16 cellular contexts compared by ENCODE assay signal in genomic region chr3:15273214-15273613, GRCh38. TPM values are rescaled to one million over a fixed set of nuclear protein-coding genes. Genes with fewer than 3 reads are reported as not detected.
DNase-seq lines count a peak whose midpoint lies in the region; ATAC-seq, FAIRE-seq and TF ChIP-seq lines count a peak whose summit lies in the region.
"Had no signal": no experiment of that assay in that cellular context is flagged by ENCODE, and none has a peak within 500 bp of the region (broad histone marks: within the 10 kb centered on the region; RNA-seq: fewer than 3 reads in every experiment).

No MANE protein-coding gene starts in this region.

- no peaks in the 10 kb centered on the region for H3K9me3 Mint-ChIP-seq in activated CD4-positive, alpha-beta T cell treated with anti-CD3 and anti-CD28 coated beads, Interleukin-2, amount 10 ng/mL, durations not matched to agents 7 days and 5 days
- peaks cover 0 to 2% of the 10 kb centered on the region in 2 donors for H3K9me3 Mint-ChIP-seq in stimulated activated naive B cell treated with anti-CD40 and anti-IgM and Interleukin-4, amounts not matched to agents 10 μg/mL and 1 μg/mL and 100 μg/mL, for 72 hours
- no peaks in the 10 kb centered on the region for H3K9me3 Mint-ChIP-seq in WTC11

- no peaks in the 10 kb centered on the region for H3K9me3 ChIP-seq in PC-9 (ENCODE audit: insufficient read depth, low read depth)
- H3K9me3 ChIP-seq: left lung had no signal

- FAIRE-seq in RCC 7860 (lab: Jason Lieb, UNC), result no peak
- FAIRE-seq: bronchial epithelial cell, H1 had no signal

- no peak for DNase-seq in activated CD4-positive, alpha-beta T cell treated with anti-CD3 and anti-CD28 coated beads, Interleukin-2, amount 10 ng/mL, durations not matched to agents 7 days and 5 days
- DNase-seq in activated CD4-positive, alpha-beta T cell treated with anti-CD3 and anti-CD28 coated beads, Interleukin-2, amount 50 U/mL, for 48 hours, result no peak
- no peak for DNase-seq in PC-9
- DNase-seq in coronary artery (ENCODE audit: low spot score), result no peak
- no peak for DNase-seq in stimulated activated naive B cell treated with anti-CD40 and anti-IgM and Interleukin-4, amounts not matched to agents 10 μg/mL and 1 μg/mL and 100 μg/mL, for 72 hours
- DNase-seq in WTC11 (ENCODE audit: low spot score), result no peak
- DNase-seq in RCC 7860 (ENCODE audit: low spot score), result no peak
- DNase-seq: DMS79 treated with DMSO at 0.1 percent for 48 hours, left lung, NCI-H1105, NCI-H2227 treated with DMSO at 0.1 percent for 48 hours, PC-3, T1000 had no signal

- TF ChIP-seq CTCF in PC-9 (conservative IDR thresholded peaks at IDR 0.05) (no peak), coronary artery (IDR thresholded peaks at IDR 0.05) (no peak), WTC11 (IDR thresholded peaks at IDR 0.05) (no peak)

- peaks cover 9% of the 10 kb centered on the region for H3F3A ChIP-seq in PC-9 (ENCODE audit: insufficient read depth, low read depth)

- H3K4me2 ChIP-seq in PC-9, result no peak overlapping the region

- no peaks in the 10 kb centered on the region for H3K36me3 ChIP-seq in PC-9 (ENCODE audit: low read depth)

- ATAC-seq in stimulated activated naive B cell treated with anti-CD40 and anti-IgM and Interleukin-4, amounts not matched to agents 10 μg/mL and 1 μg/mL and 100 μg/mL, for 72 hours (replicated peaks), result no peak
- no peak for ATAC-seq in WTC11
- ATAC-seq in GM21447 (IDR thresholded peaks at IDR 0.05; ENCODE audit: unreplicated experiment), result no peak
- ATAC-seq: left lung, PC-3 had no signal

- CTCF ChIA-PET in activated CD4-positive, alpha-beta T cell treated with anti-CD3 and anti-CD28 coated beads, Interleukin-2, amount 10 ng/mL, durations not matched to agents 7 days and 5 days (lab: Charles Lee), result interaction anchor here (1.1 to 1.3 kb wide), 3 partner anchors 18 to 132 kb away, joined by 3 read pairs; no protein-coding TSS in a partner anchor
- CTCF ChIA-PET in PC-9 (lab: Charles Lee), result no interaction called here
- CTCF ChIA-PET in WTC11 (lab: Charles Lee), result interaction anchor here (0.8 to 1.0 kb wide), 2 partner anchors 132 to 155 kb away, joined by 3 read pairs; no protein-coding TSS in a partner anchor

- intact Hi-C loops in PC-9 (cut with micrococcal nuclease; ENCODE audit: unreplicated experiment), result no loop called here

- H3K4me1 ChIP-seq in PC-9 (replicated peaks; ENCODE audit: insufficient read depth), result peaks cover 24% of the 10 kb centered on the region

- POLR2A ChIA-PET in activated CD4-positive, alpha-beta T cell treated with anti-CD3 and anti-CD28 coated beads, Interleukin-2, amount 10 ng/mL, durations not matched to agents 7 days and 5 days (lab: Charles Lee), result no interaction called here
- POLR2A ChIA-PET in PC-9 (lab: Charles Lee; ENCODE audit: unreplicated experiment) (no interaction called here), WTC11 (lab: Charles Lee) (interaction anchor here (0.6 kb wide), 1 partner anchor 97 kb away, joined by 3 read pairs; no protein-coding TSS in a partner anchor)

- no peaks in the 10 kb centered on the region for H3K27me3 Mint-ChIP-seq in activated CD4-positive, alpha-beta T cell treated with anti-CD3 and anti-CD28 coated beads, Interleukin-2, amount 10 ng/mL, durations not matched to agents 7 days and 5 days
- H3K27me3 Mint-ChIP-seq in stimulated activated naive B cell treated with anti-CD40 and anti-IgM and Interleukin-4, amounts not matched to agents 10 μg/mL and 1 μg/mL and 100 μg/mL, for 72 hours, result no peaks in the 10 kb centered on the region
- H3K27me3 Mint-ChIP-seq in WTC11 (ENCODE audit: low read depth), result no peaks in the 10 kb centered on the region; the same call in 1 of the 2 replicates

- H2AFZ ChIP-seq in PC-9, result no peak overlapping the region

- peak overlapping the region; percentile 75 for H3K27ac Mint-ChIP-seq in activated CD4-positive, alpha-beta T cell treated with anti-CD3 and anti-CD28 coated beads, Interleukin-2, amount 10 ng/mL, durations not matched to agents 7 days and 5 days
- H3K27ac Mint-ChIP-seq in stimulated activated naive B cell treated with anti-CD40 and anti-IgM and Interleukin-4, amounts not matched to agents 10 μg/mL and 1 μg/mL and 100 μg/mL, for 72 hours, result peak overlapping the region; percentile 93
- H3K27ac Mint-ChIP-seq in WTC11, result no peak overlapping the region

- H3K27me3 ChIP-seq in PC-9 (ENCODE audit: insufficient read depth, low read depth), result no peaks in the 10 kb centered on the region
- H3K27me3 ChIP-seq: left lung had no signal

- peak overlapping the region; percentile 1 for H3K4me3 Mint-ChIP-seq in activated CD4-positive, alpha-beta T cell treated with anti-CD3 and anti-CD28 coated beads, Interleukin-2, amount 10 ng/mL, durations not matched to agents 7 days and 5 days
- no peak overlapping the region for H3K4me3 Mint-ChIP-seq in stimulated activated naive B cell treated with anti-CD40 and anti-IgM and Interleukin-4, amounts not matched to agents 10 μg/mL and 1 μg/mL and 100 μg/mL, for 72 hours
- H3K4me3 Mint-ChIP-seq in WTC11, result no peak overlapping the region

- BruUV-seq in PC-9 (replicated peaks; lab: Mats Ljungman, UMichigan), result no TSS peak

- no peaks in the 10 kb centered on the region for H3K9me2 ChIP-seq in PC-9 (ENCODE audit: insufficient read depth)

- peaks cover 48% of the 10 kb centered on the region for H3K36me3 Mint-ChIP-seq in activated CD4-positive, alpha-beta T cell treated with anti-CD3 and anti-CD28 coated beads, Interleukin-2, amount 10 ng/mL, durations not matched to agents 7 days and 5 days (ENCODE audit: low read depth)
- H3K36me3 Mint-ChIP-seq in stimulated activated naive B cell treated with anti-CD40 and anti-IgM and Interleukin-4, amounts not matched to agents 10 μg/mL and 1 μg/mL and 100 μg/mL, for 72 hours, result peaks cover 8 to 22% of the 10 kb centered on the region in 2 donors
- no peaks in the 10 kb centered on the region for H3K36me3 Mint-ChIP-seq in WTC11

- no peaks in the 10 kb centered on the region for H4K20me1 ChIP-seq in PC-9 (ENCODE audit: insufficient read depth)

- H3K27ac ChIP-seq in PC-9, result 0 out of 2 replicates have a peak overlapping the region, but pooled peaks have one; percentile 31
- peak overlapping the region; percentile 6 to 30 for H3K27ac ChIP-seq in coronary artery

- peaks cover 78% of the 10 kb centered on the region for H3K4me1 Mint-ChIP-seq in activated CD4-positive, alpha-beta T cell treated with anti-CD3 and anti-CD28 coated beads, Interleukin-2, amount 10 ng/mL, durations not matched to agents 7 days and 5 days
- peaks cover 62 to 90% of the 10 kb centered on the region in 2 donors for H3K4me1 Mint-ChIP-seq in stimulated activated naive B cell treated with anti-CD40 and anti-IgM and Interleukin-4, amounts not matched to agents 10 μg/mL and 1 μg/mL and 100 μg/mL, for 72 hours
- H3K4me1 Mint-ChIP-seq in WTC11, result peaks cover 8% of the 10 kb centered on the region

- no peak overlapping the region for H3K4me3 ChIP-seq in PC-9
- H3K4me3 ChIP-seq in coronary artery, result no peak overlapping the region
- H3K4me3 ChIP-seq: left lung had no signal

- peaks cover 15% of the 10 kb centered on the region; the same call in 1 of the 2 replicates for H3K79me2 ChIP-seq in PC-9 (ENCODE audit: low read depth)

TF ChIP-seq in WTC11, 78 proteins besides CTCF, POLR2A, EP300 and RAD21 (continues in another document):
- no peak for TF ChIP-seq ZNF532 (CRISPR knock-in tag; IDR thresholded peaks at IDR 0.05; ENCODE audit: borderline replicate concordance)
- no peak for TF ChIP-seq ZNF317 (CRISPR knock-in tag; IDR thresholded peaks at IDR 0.05; ENCODE audit: borderline replicate concordance, low read depth)

RNA-seq across cellular contexts. Expression of gene SH3BP5, which starts 59.2 kb away (rescaled TPM):
- total RNA-seq in activated CD4-positive, alpha-beta T cell treated with anti-CD3 and anti-CD28 coated beads, Interleukin-2, amount 10 ng/mL, durations not matched to agents 7 days and 5 days, result 10 to 100 TPM; 33.8 to 38.2 TPM
- total RNA-seq in PC-9 (2021) (31.6 and 39.3 TPM in 2 replicates), WTC11 (2021) (5.1 to 7.2 TPM (median 5.9 TPM) in 3 replicates)
